In genomic region chr17:65433157-65433556, GRCh38 we compare ENCODE assay signal across 21 cellular contexts.
DNase-seq lines count a peak whose midpoint lies in the region; ATAC-seq and TF ChIP-seq lines count a peak whose summit lies in the region.
"Had no signal": no experiment of that assay in that cellular context is flagged by ENCODE, and none has a peak within 500 bp of the region (broad histone marks: within the 10 kb centered on the region; RNA-seq: fewer than 3 reads in every experiment).

No MANE protein-coding gene starts in this region.

- H4K20me1 ChIP-seq in HCT116 (ENCODE audit: insufficient read depth), result no peaks in the 10 kb centered on the region

- POLR2A ChIA-PET in CD4-positive, alpha-beta T cell (lab: Charles Lee), result no interaction called here
- POLR2A ChIA-PET in HCT116 (lab: Charles Lee) (no interaction called here), T-cell (lab: Charles Lee) (no interaction called here)

- RAD21 ChIA-PET in HCT116 (lab: Charles Lee; ENCODE audit: low non-redundant PET in 1 of 2, low total read pairs in 2 of 2, uncharacterized antibody in 2 of 2, unreplicated experiment in 2 of 2), result no interaction called here

- TF ChIP-seq RAD21 in HCT116 (IDR thresholded peaks at IDR 0.05; ENCODE audit: low read depth), result no peak

- intact Hi-C loops in CD4-positive, alpha-beta T cell (cut with DNase I, micrococcal nuclease), result no loop called here
- intact Hi-C loops in HCT116 (cut with micrococcal nuclease), result no loop called here

- H3K27ac ChIP-seq in CD4-positive, alpha-beta T cell (ENCODE audit: low read depth, low read length), result no peak overlapping the region
- H3K27ac ChIP-seq in HCT116 (ENCODE audit: low read depth, low read length), result peak overlapping the region; percentile 67
- H3K27ac ChIP-seq: RWPE1 had no signal

- no peak for DNase-seq in CD4-positive, alpha-beta T cell
- DNase-seq in HCT116 (ENCODE audit: low read depth, low spot score) (no peak), T-cell (no peak), mesothelial cell of epicardium (ENCODE audit: low spot score in 2 of 2, unreplicated experiment in 2 of 2) (no peak), RPMI8226 (no peak), retina (no peak), HAP-1 (ENCODE audit: low spot score in 2 of 2) (no peak)
- DNase-seq: COR-L47, DMS 273 treated with DMSO at 0.1 percent for 48 hours, H9, Kasumi-1, MM.1S, NCI-H187, NCI-H2107, NCI-H2227 treated with DMSO at 0.1 percent for 48 hours, NCI-H510A treated with DMSO at 0.1 percent for 48 hours, NCI-H82, PC-3 had no signal

- no peak for ATAC-seq in CD4-positive, alpha-beta T cell (ENCODE audit: poor library complexity)
- ATAC-seq in HCT116 (no peak), T-cell (replicated peaks in 1 of 4) (no peak)
- ATAC-seq: PC-3 had no signal

- H2AFZ ChIP-seq in HCT116 (ENCODE audit: low read depth, low read length, poor library complexity, severe bottlenecking), result no peak overlapping the region

- H3K9me3 Mint-ChIP-seq in CD4-positive, alpha-beta T cell, result peaks cover 3% of the 10 kb centered on the region
- peaks cover 6 to 12% (median 7%) of the 10 kb centered on the region in 3 donors for H3K9me3 Mint-ChIP-seq in T-cell
- peaks cover 12% of the 10 kb centered on the region for H3K9me3 Mint-ChIP-seq in mesothelial cell of epicardium

- CTCF ChIA-PET in CD4-positive, alpha-beta T cell (lab: Charles Lee), result no interaction called here
- CTCF ChIA-PET in HCT116 (lab: Charles Lee) (no interaction called here), T-cell (lab: Charles Lee) (interaction anchor here in 1 of 2 donors (1.0 kb wide), 1 partner anchor 10 kb away, joined by 3 read pairs; no protein-coding TSS in a partner anchor)

- no peaks in the 10 kb centered on the region for H3K36me3 Mint-ChIP-seq in CD4-positive, alpha-beta T cell (ENCODE audit: low read depth)
- H3K36me3 Mint-ChIP-seq in T-cell (peaks cover 5% of the 10 kb centered on the region), mesothelial cell of epicardium (no peaks in the 10 kb centered on the region)
- H3K36me3 Mint-ChIP-seq: CD14-positive monocyte had no signal

- H3K36me3 ChIP-seq in HCT116 (ENCODE audit: control insufficient read depth in 1 of 2, insufficient read depth in 2 of 2, low read length in 2 of 2), result no peaks in the 10 kb centered on the region
- H3K36me3 ChIP-seq in HAP-1 (replicated peaks), result no peaks in the 10 kb centered on the region
- H3K36me3 ChIP-seq: SJCRH30 had no signal

- H3K4me3 ChIP-seq in HCT116 (replicated peaks in 1 of 2; ENCODE audit: low read depth in 1 of 2, low read length in 2 of 2) (no peak overlapping the region), HAP-1 (no peak overlapping the region)
- H3K4me3 ChIP-seq: SJCRH30 had no signal

- no peak overlapping the region for H3K27ac Mint-ChIP-seq in CD4-positive, alpha-beta T cell
- H3K27ac Mint-ChIP-seq in T-cell (no peak overlapping the region), mesothelial cell of epicardium (peak overlapping the region; percentile 92)
- H3K27ac Mint-ChIP-seq: CD14-positive monocyte, H9 had no signal

- no peak for TF ChIP-seq CTCF in CD4-positive, alpha-beta T cell (IDR thresholded peaks at IDR 0.05)
- no peak for TF ChIP-seq CTCF in HCT116 (IDR thresholded peaks at IDR 0.05 in 2 of 3, conservative IDR thresholded peaks at IDR 0.05 in 1 of 3; ENCODE audit: borderline replicate concordance in 1 of 3, insufficient read depth in 1 of 3, low read depth in 2 of 3, low read length in 2 of 3)
- TF ChIP-seq CTCF in mesothelial cell of epicardium (IDR thresholded peaks at IDR 0.05; ENCODE audit: unreplicated experiment), result no peak

- no peak overlapping the region for H3K9ac ChIP-seq in HCT116 (ENCODE audit: low read length)

- TF ChIP-seq POLR2A in HCT116 (IDR thresholded peaks at IDR 0.05; ENCODE audit: borderline replicate concordance, extremely low read depth, insufficient read depth, insufficient read length), result no peak

- H3K4me1 Mint-ChIP-seq in CD4-positive, alpha-beta T cell (ENCODE audit: low read depth), result peaks cover 43% of the 10 kb centered on the region
- H3K4me1 Mint-ChIP-seq in T-cell (peaks cover 27 to 37% (median 33%) of the 10 kb centered on the region in 3 donors), mesothelial cell of epicardium (peaks cover 29% of the 10 kb centered on the region)
- H3K4me1 Mint-ChIP-seq: CD14-positive monocyte, H9 had no signal

- no peak overlapping the region for H3K4me2 ChIP-seq in HCT116 (ENCODE audit: low read length)

- no peaks in the 10 kb centered on the region for H3K79me2 ChIP-seq in HCT116 (ENCODE audit: insufficient read depth, low read length)

- no peaks in the 10 kb centered on the region for H3K9me3 ChIP-seq in CD4-positive, alpha-beta T cell (ENCODE audit: control insufficient read depth, low read length)
- peaks cover 0 to 7% of the 10 kb centered on the region in 2 experiments; a peak in 1 of 4 replicates for H3K9me3 ChIP-seq in HCT116 (ENCODE audit: control insufficient read depth in 1 of 2, insufficient read depth in 1 of 2, low read depth in 1 of 2, low read length in 2 of 2)
- H3K9me3 ChIP-seq in HAP-1, result no peaks in the 10 kb centered on the region

- H3K27me3 Mint-ChIP-seq in CD4-positive, alpha-beta T cell, result peaks cover 8% of the 10 kb centered on the region
- H3K27me3 Mint-ChIP-seq in T-cell (peaks cover 11 to 17% of the 10 kb centered on the region in 2 donors), mesothelial cell of epicardium (ENCODE audit: low read depth) (no peaks in the 10 kb centered on the region)

- H3K9me2 ChIP-seq in HCT116 (ENCODE audit: insufficient read depth), result no peaks in the 10 kb centered on the region

- no peaks in the 10 kb centered on the region for H3K27me3 ChIP-seq in CD4-positive, alpha-beta T cell (ENCODE audit: control insufficient read depth, insufficient read depth, low read length)
- H3K27me3 ChIP-seq in HCT116 (ENCODE audit: insufficient read depth, low read length) (no peaks in the 10 kb centered on the region), HAP-1 (ENCODE audit: low read depth) (peaks cover 7% of the 10 kb centered on the region; the same call in 1 of the 2 replicates)
- H3K27me3 ChIP-seq: SJCRH30 had no signal

- BruUV-seq in HCT116 (replicated peaks; lab: Mats Ljungman, UMichigan), result no TSS peak

- H3K4me3 Mint-ChIP-seq in CD4-positive, alpha-beta T cell, result peak overlapping the region; percentile 2
- H3K4me3 Mint-ChIP-seq in T-cell (peak overlapping the region in 2 of 3 donors; percentile 5 to 32), mesothelial cell of epicardium (no peak overlapping the region)
- H3K4me3 Mint-ChIP-seq: CD14-positive monocyte, H9 had no signal

- H3K4me1 ChIP-seq in HCT116 (ENCODE audit: control insufficient read depth in 1 of 2, insufficient read depth in 2 of 2, low read length in 2 of 2) (peaks cover 19 to 21% of the 10 kb centered on the region in 2 experiments), HAP-1 (no peaks in the 10 kb centered on the region)

- in situ Hi-C loops in HAP-1 (cut with MboI; ENCODE audit: low sequenced_read_pairs), result no loop called here

TF ChIP-seq in HCT116, 20 proteins besides CTCF, POLR2A, EP300 and RAD21 (continues in another document):
- TF ChIP-seq ELF1 (IDR thresholded peaks at IDR 0.05; ENCODE audit: borderline replicate concordance, low read depth) (no peak), YY1 (IDR thresholded peaks at IDR 0.05; ENCODE audit: extremely low read depth, insufficient replicate concordance, low read depth, low read length) (no peak), ZFX (IDR thresholded peaks at IDR 0.05) (no peak), EZH2phosphoT487 (IDR thresholded peaks at IDR 0.05; ENCODE audit: borderline replicate concordance) (no peak), POLR2AphosphoS5 (IDR thresholded peaks at IDR 0.05; ENCODE audit: low read depth, low read length) (no peak), EZH2 (IDR thresholded peaks at IDR 0.05) (no peak), ZNF274 (IDR thresholded peaks at IDR 0.05; ENCODE audit: low read depth, low read length) (no peak), SRF (IDR thresholded peaks at IDR 0.05; ENCODE audit: low read depth) (no peak), SIN3A (IDR thresholded peaks at IDR 0.05; ENCODE audit: low read depth) (no peak), REST (IDR thresholded peaks at IDR 0.05; ENCODE audit: low read depth) (no peak), JUND (IDR thresholded peaks at IDR 0.05) (no peak), ATF3 (IDR thresholded peaks at IDR 0.05) (no peak), TCF7L2 (IDR thresholded peaks at IDR 0.05; ENCODE audit: borderline replicate concordance, extremely low read depth, insufficient read depth, insufficient read length) (no peak)
